1 cellular context compared by ENCODE assay signal in the genomic region with DNA sequence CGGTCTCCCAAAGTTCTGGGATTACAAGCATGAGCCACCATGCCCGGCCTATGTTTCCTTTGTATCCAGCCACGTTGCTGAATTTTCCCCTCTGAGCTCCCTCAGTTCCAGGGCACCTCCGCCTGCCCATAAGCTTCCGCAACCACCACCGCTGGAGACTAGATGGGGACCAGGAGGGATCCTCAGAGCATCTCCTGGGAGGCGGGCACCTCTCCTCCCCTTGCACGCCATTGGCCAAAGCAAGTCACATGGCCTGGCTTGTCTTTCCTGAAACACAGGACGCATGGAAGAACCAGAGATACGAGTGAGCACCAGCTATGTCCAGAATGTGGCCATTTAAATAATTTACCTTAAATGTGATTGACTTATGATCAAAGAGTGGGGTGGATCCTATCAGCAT.
TF ChIP-seq lines count a peak whose summit lies in the region.

No MANE protein-coding gene starts in this region.

TF ChIP-seq in H1, 55 proteins besides CTCF, POLR2A, EP300 and RAD21:
- TF ChIP-seq, protein P1, sequence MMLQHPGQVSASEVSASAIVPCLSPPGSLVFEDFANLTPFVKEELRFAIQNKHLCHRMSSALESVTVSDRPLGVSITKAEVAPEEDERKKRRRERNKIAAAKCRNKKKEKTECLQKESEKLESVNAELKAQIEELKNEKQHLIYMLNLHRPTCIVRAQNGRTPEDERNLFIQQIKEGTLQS (IDR thresholded peaks at IDR 0.05; ENCODE audit: insufficient read depth, low read depth, low read length), result 0 out of 2 replicates have a peak, but pooled peaks have one; percentile 7
- TF ChIP-seq, protein P2, sequence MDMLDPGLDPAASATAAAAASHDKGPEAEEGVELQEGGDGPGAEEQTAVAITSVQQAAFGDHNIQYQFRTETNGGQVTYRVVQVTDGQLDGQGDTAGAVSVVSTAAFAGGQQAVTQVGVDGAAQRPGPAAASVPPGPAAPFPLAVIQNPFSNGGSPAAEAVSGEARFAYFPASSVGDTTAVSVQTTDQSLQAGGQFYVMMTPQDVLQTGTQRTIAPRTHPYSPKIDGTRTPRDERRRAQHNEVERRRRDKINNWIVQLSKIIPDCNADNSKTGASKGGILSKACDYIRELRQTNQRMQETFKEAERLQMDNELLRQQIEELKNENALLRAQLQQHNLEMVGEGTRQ (IDR thresholded peaks at IDR 0.05; ENCODE audit: low read length), result peak; percentile 64
- TF ChIP-seq EGR1 (IDR thresholded peaks at IDR 0.05; ENCODE audit: borderline replicate concordance, low read depth, low read length), result no peak
